ENCODE assay signal across 13 cellular contexts in genomic region chr2:197109326-197109725, GRCh38.
"Had no signal": no experiment of that assay in that cellular context is flagged by ENCODE, and none has a peak within 500 bp of the region (broad histone marks: within the 10 kb centered on the region; RNA-seq: fewer than 3 reads in every experiment).

No MANE protein-coding gene starts in this region.

- H3K27me3 ChIP-seq: breast epithelium, uterus had no signal

- DNase-seq: activated CD4-positive, alpha-beta T cell treated with anti-CD3 and anti-CD28 coated beads, Interleukin-2, amount 10 ng/mL, durations not matched to agents 7 days and 5 days; activated CD4-positive, CD25-positive, alpha-beta regulatory T cell; activated CD8-positive, alpha-beta memory T cell treated with anti-CD3 and anti-CD28 coated beads for 24 hours; activated gamma-delta T cell treated with Interleukin-2 at 50 U/mL for 16 hours; activated naive CD8-positive, alpha-beta T cell treated with anti-CD3 and anti-CD28 coated beads, Interleukin-2, amount 10 ng/mL, durations not matched to agents 7 days and 5 days; erythroblast; mammary epithelial cell; naive thymus-derived CD8-positive, alpha-beta T cell; stimulated activated CD4-positive, alpha-beta T cell treated with anti-CD3 and anti-CD28 coated beads, Interleukin-12 subunit alpha, Interleukin-12 subunit beta, amount 100 ng/mL, for 4 hours; stimulated activated CD4-positive, alpha-beta T cell treated with anti-CD3 and anti-CD28 coated beads, Interleukin-2, amount 100 ng/mL, for 24 hours had no signal

- H3K36me3 ChIP-seq: breast epithelium, uterus had no signal

- H3K4me3 ChIP-seq: breast epithelium, SK-N-MC, uterus had no signal

- H3K4me3 Mint-ChIP-seq: activated CD4-positive, alpha-beta T cell treated with anti-CD3 and anti-CD28 coated beads, Interleukin-2, amount 10 ng/mL, durations not matched to agents 7 days and 5 days; activated naive CD8-positive, alpha-beta T cell treated with anti-CD3 and anti-CD28 coated beads, Interleukin-2, amount 10 ng/mL, durations not matched to agents 7 days and 5 days; naive thymus-derived CD8-positive, alpha-beta T cell had no signal

- ATAC-seq: naive thymus-derived CD8-positive, alpha-beta T cell had no signal

- H3K4me1 ChIP-seq: breast epithelium had no signal

- H3K9me3 ChIP-seq: breast epithelium, uterus had no signal

- H3K27me3 Mint-ChIP-seq: activated CD4-positive, alpha-beta T cell treated with anti-CD3 and anti-CD28 coated beads, Interleukin-2, amount 10 ng/mL, durations not matched to agents 7 days and 5 days; activated naive CD8-positive, alpha-beta T cell treated with anti-CD3 and anti-CD28 coated beads, Interleukin-2, amount 10 ng/mL, durations not matched to agents 7 days and 5 days; naive thymus-derived CD8-positive, alpha-beta T cell had no signal

- H3K9me3 Mint-ChIP-seq: activated CD4-positive, alpha-beta T cell treated with anti-CD3 and anti-CD28 coated beads, Interleukin-2, amount 10 ng/mL, durations not matched to agents 7 days and 5 days; activated naive CD8-positive, alpha-beta T cell treated with anti-CD3 and anti-CD28 coated beads, Interleukin-2, amount 10 ng/mL, durations not matched to agents 7 days and 5 days; naive thymus-derived CD8-positive, alpha-beta T cell had no signal

- H3K27ac Mint-ChIP-seq: activated CD4-positive, alpha-beta T cell treated with anti-CD3 and anti-CD28 coated beads, Interleukin-2, amount 10 ng/mL, durations not matched to agents 7 days and 5 days; activated naive CD8-positive, alpha-beta T cell treated with anti-CD3 and anti-CD28 coated beads, Interleukin-2, amount 10 ng/mL, durations not matched to agents 7 days and 5 days had no signal
